ENCODE assay signal across 18 cellular contexts in the genomic region with DNA sequence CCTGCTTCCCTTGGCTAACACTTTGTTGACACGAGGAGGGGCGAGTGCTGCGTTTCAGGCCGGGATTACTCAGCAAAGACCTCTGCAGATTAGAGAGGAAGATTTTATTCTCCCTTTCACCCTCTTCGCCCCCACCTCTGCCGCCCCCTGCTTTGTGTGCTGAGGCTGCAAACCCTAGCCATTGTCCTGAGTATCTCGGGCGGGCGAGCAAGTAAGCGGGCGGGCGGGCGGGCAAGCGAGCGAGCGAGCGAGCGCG. TPM values are rescaled to one million over a fixed set of nuclear protein-coding genes. Genes with fewer than 3 reads are reported as not detected.
A peak's percentile ranks its signal among the peaks of the same experiment; 100 is the strongest.
DNase-seq lines count a peak whose midpoint lies in the region; ATAC-seq and TF ChIP-seq lines count a peak whose summit lies in the region.
"Had no signal": no experiment of that assay in that cellular context is flagged by ENCODE, and none has a peak within 500 bp of the region (broad histone marks: within the 10 kb centered on the region; RNA-seq: fewer than 3 reads in every experiment).

No MANE protein-coding gene starts in this region.

- H3K79me2 ChIP-seq in mesendoderm (ENCODE audit: control insufficient read depth, insufficient read depth, low read length), result no peaks in the 10 kb centered on the region

- no peak overlapping the region for H3K23ac ChIP-seq in mesendoderm (ENCODE audit: low read length)

- H3K4ac ChIP-seq in mesendoderm (ENCODE audit: low read depth, low read length), result no peak overlapping the region

- DNase-seq in breast epithelium (ENCODE audit: low spot score in 2 of 2) (no peak), MCF 10A (ENCODE audit: unreplicated experiment) (no peak), coronary artery (ENCODE audit: low spot score) (no peak), mesendoderm (peak; percentile 78), suprapubic skin (ENCODE audit: low spot score in 2 of 2) (no peak), A673 (ENCODE audit: low spot score) (no peak)
- no peak for DNase-seq in natural killer cell treated with Interleukin-12 subunit alpha and Interleukin-12 subunit beta and Interleukin-15 and Interleukin-18, amount 100 ng/mL, for 72 hours (ENCODE audit: low spot score)
- DNase-seq: activated B cell treated with CpG ODN at 0.5 μM for 24 hours; activated effector memory CD4-positive, alpha-beta T cell treated with anti-CD3 and anti-CD28 coated beads, Interleukin-2, amount 50 U/mL, for 16 hours; anterior cingulate cortex; GF-D8; Kasumi-1; midbrain; NCI-H526 had no signal

- ATAC-seq in GM21786 (IDR thresholded peaks at IDR 0.05; ENCODE audit: unreplicated experiment), result no peak
- ATAC-seq in natural killer cell treated with Interleukin-12 subunit alpha and Interleukin-12 subunit beta and Interleukin-15 and Interleukin-18, amount 100 ng/mL, for 72 hours, result no peak
- ATAC-seq: A549 had no signal

- CTCF ChIA-PET in MCF 10A (lab: Yijun Ruan, JAX), result no interaction called here
- CTCF ChIA-PET in A673 (lab: Charles Lee), result no interaction called here

- BruUV-seq in MCF 10A (replicated peaks; lab: Mats Ljungman, UMichigan) (no TSS peak), A673 (replicated peaks; lab: Mats Ljungman, UMichigan) (no TSS peak)

- POLR2A ChIA-PET in MCF 10A (lab: Yijun Ruan, JAX) (interaction anchor here (1.7 kb wide), 1 partner anchor 16 kb away, joined by 7 read pairs; no protein-coding TSS in a partner anchor), A673 (lab: Charles Lee; ENCODE audit: low non-redundant PET) (no interaction called here)

- TF ChIP-seq POLR2A in breast epithelium (IDR thresholded peaks at IDR 0.05) (no peak), suprapubic skin (IDR thresholded peaks at IDR 0.05) (no peak)

- no CpG with 5 or more reads among the region's 19 CpGs for whole genome bisulfite sequencing in mesendoderm (ENCODE audit: extremely low coverage, insufficient coverage, low lambda C conversion rate)
- WGBS in suprapubic skin, result 21% methylated on average over 6 of the region's 19 CpGs

- no peaks in the 10 kb centered on the region for H3K9me3 ChIP-seq in breast epithelium
- no peaks in the 10 kb centered on the region for H3K9me3 ChIP-seq in suprapubic skin
- no peaks in the 10 kb centered on the region for H3K9me3 ChIP-seq in A673 (ENCODE audit: low read depth, low read length, poor library complexity, severe bottlenecking)
- H3K9me3 ChIP-seq: A549 had no signal

- H3K4me1 ChIP-seq in breast epithelium (peaks cover 0 to 13% of the 10 kb centered on the region in 2 donors), mesendoderm (ENCODE audit: control insufficient read depth, low read depth, low read length) (peaks cover 15% of the 10 kb centered on the region), suprapubic skin (peaks cover 28% of the 10 kb centered on the region), A673 (ENCODE audit: insufficient read depth, low read length, poor library complexity, severe bottlenecking) (peaks cover 4% of the 10 kb centered on the region)
- H3K4me1 ChIP-seq: A549 had no signal

- no peak overlapping the region for H3K18ac ChIP-seq in mesendoderm (ENCODE audit: low read length)

- no peak overlapping the region for H3K27ac ChIP-seq in breast epithelium
- no peak overlapping the region for H3K27ac ChIP-seq in coronary artery
- H3K27ac ChIP-seq in mesendoderm (ENCODE audit: low read depth, low read length), result no peak overlapping the region
- H3K27ac ChIP-seq in suprapubic skin, result no peak overlapping the region
- no peak overlapping the region for H3K27ac ChIP-seq in A673 (ENCODE audit: low read depth, low read length, poor library complexity, severe bottlenecking)
- H3K27ac ChIP-seq: A549, HL-60 had no signal

- no peak overlapping the region for H2BK120ac ChIP-seq in mesendoderm (ENCODE audit: low read depth, low read length)

- H3K4me3 ChIP-seq in breast epithelium (peak overlapping the region in 2 of 3 donors; percentile 34 to 54), coronary artery (peak overlapping the region; percentile 63), mesendoderm (ENCODE audit: low read length) (no peak overlapping the region), suprapubic skin (peak overlapping the region; percentile 30), A673 (ENCODE audit: low read depth, low read length, poor library complexity, severe bottlenecking) (no peak overlapping the region)
- H3K4me3 ChIP-seq: A549 had no signal

- H3K36me3 ChIP-seq in breast epithelium, result no peaks in the 10 kb centered on the region
- H3K36me3 ChIP-seq in mesendoderm (ENCODE audit: control insufficient read depth, insufficient read depth, low read length), result no peaks in the 10 kb centered on the region
- no peaks in the 10 kb centered on the region for H3K36me3 ChIP-seq in suprapubic skin
- peaks cover 10% of the 10 kb centered on the region for H3K36me3 ChIP-seq in A673 (ENCODE audit: insufficient read depth, low read length, poor library complexity, severe bottlenecking)

- H2AK5ac ChIP-seq in mesendoderm (ENCODE audit: low read length), result no peak overlapping the region

- TF ChIP-seq EP300 in suprapubic skin (IDR thresholded peaks at IDR 0.05), result no peak

- no peaks in the 10 kb centered on the region for H3K27me3 Mint-ChIP-seq in MCF 10A (ENCODE audit: insufficient read depth, unreplicated experiment)
- H3K27me3 Mint-ChIP-seq in natural killer cell treated with Interleukin-12 subunit alpha and Interleukin-12 subunit beta and Interleukin-15 and Interleukin-18, amount 100 ng/mL, for 72 hours, result peaks cover 37 to 60% of the 10 kb centered on the region in 2 donors

- H4K5ac ChIP-seq in mesendoderm (ENCODE audit: low read length), result no peak overlapping the region

- H3K4me2 ChIP-seq in mesendoderm (ENCODE audit: low read length), result peak overlapping the region; percentile 16
- H3K4me2 ChIP-seq: A549 had no signal

- H3K9ac ChIP-seq in mesendoderm (ENCODE audit: low read length), result no peak overlapping the region

- intact Hi-C loops in breast epithelium (cut with DNase I; ENCODE audit: low total_unique reads), result no loop called here
- intact Hi-C loops in MCF 10A (cut with micrococcal nuclease), result loop anchor here (5.0 to 10.0 kb wide), 2 partner anchors 296 to 1408 kb away; no protein-coding TSS in a partner anchor
- intact Hi-C loops in A673 (cut with micrococcal nuclease; ENCODE audit: unreplicated experiment), result loop anchor here (10.0 kb wide), 1 partner anchor 1266 kb away; no protein-coding TSS in a partner anchor

- no peaks in the 10 kb centered on the region for H3K9me3 Mint-ChIP-seq in MCF 10A (ENCODE audit: unreplicated experiment)
- peaks cover 12% of the 10 kb centered on the region for H3K9me3 Mint-ChIP-seq in natural killer cell treated with Interleukin-12 subunit alpha and Interleukin-12 subunit beta and Interleukin-15 and Interleukin-18, amount 100 ng/mL, for 72 hours
- H3K9me3 Mint-ChIP-seq: activated B cell treated with CpG ODN at 0.5 μM for 24 hours had no signal

- H3K4me1 Mint-ChIP-seq in MCF 10A (ENCODE audit: insufficient read depth, unreplicated experiment), result peaks cover 48% of the 10 kb centered on the region
- H3K4me1 Mint-ChIP-seq in natural killer cell treated with Interleukin-12 subunit alpha and Interleukin-12 subunit beta and Interleukin-15 and Interleukin-18, amount 100 ng/mL, for 72 hours (ENCODE audit: low read depth in 2 of 2), result no peaks in the 10 kb centered on the region
- H3K4me1 Mint-ChIP-seq: activated B cell treated with CpG ODN at 0.5 μM for 24 hours had no signal

- H4K8ac ChIP-seq in mesendoderm (ENCODE audit: low read depth, low read length), result no peak overlapping the region

- H3K79me1 ChIP-seq in mesendoderm (ENCODE audit: low read length), result no peaks in the 10 kb centered on the region

- H2BK15ac ChIP-seq in mesendoderm (replicated peaks; ENCODE audit: low read depth), result no peak overlapping the region

- H3K56ac ChIP-seq in mesendoderm (ENCODE audit: low read length), result no peak overlapping the region

- no peak overlapping the region for H2BK5ac ChIP-seq in mesendoderm (ENCODE audit: low read length)

- H3K4me3 Mint-ChIP-seq in MCF 10A (ENCODE audit: unreplicated experiment), result no peak overlapping the region
- no peak overlapping the region for H3K4me3 Mint-ChIP-seq in natural killer cell treated with Interleukin-12 subunit alpha and Interleukin-12 subunit beta and Interleukin-15 and Interleukin-18, amount 100 ng/mL, for 72 hours
- H3K4me3 Mint-ChIP-seq: activated B cell treated with CpG ODN at 0.5 μM for 24 hours had no signal

- no peaks in the 10 kb centered on the region for H3K36me3 Mint-ChIP-seq in MCF 10A (ENCODE audit: insufficient read depth, unreplicated experiment)
- no peaks in the 10 kb centered on the region for H3K36me3 Mint-ChIP-seq in natural killer cell treated with Interleukin-12 subunit alpha and Interleukin-12 subunit beta and Interleukin-15 and Interleukin-18, amount 100 ng/mL, for 72 hours

- no peak for TF ChIP-seq CTCF in breast epithelium (IDR thresholded peaks at IDR 0.05)
- TF ChIP-seq CTCF in MCF 10A (IDR thresholded peaks at IDR 0.05; ENCODE audit: unreplicated experiment), result no peak
- no peak for TF ChIP-seq CTCF in coronary artery (IDR thresholded peaks at IDR 0.05)
- TF ChIP-seq CTCF in suprapubic skin (IDR thresholded peaks at IDR 0.05), result no peak
- TF ChIP-seq CTCF in A673 (conservative IDR thresholded peaks at IDR 0.05; ENCODE audit: low read depth, low read length), result no peak

- H3K27ac Mint-ChIP-seq in MCF 10A (ENCODE audit: low read depth, unreplicated experiment), result no peak overlapping the region
- H3K27ac Mint-ChIP-seq in natural killer cell treated with Interleukin-12 subunit alpha and Interleukin-12 subunit beta and Interleukin-15 and Interleukin-18, amount 100 ng/mL, for 72 hours, result no peak overlapping the region
- H3K27ac Mint-ChIP-seq: activated B cell treated with CpG ODN at 0.5 μM for 24 hours had no signal

- H3K27me3 ChIP-seq in breast epithelium (peaks cover 4 to 94% of the 10 kb centered on the region in 2 donors), mesendoderm (ENCODE audit: insufficient read depth, low read length, poor library complexity) (no peaks in the 10 kb centered on the region), suprapubic skin (peaks cover 94% of the 10 kb centered on the region), A673 (replicated peaks; ENCODE audit: insufficient read depth, low read depth, low read length, poor library complexity) (no peaks in the 10 kb centered on the region)

RNA-seq across cellular contexts. Expression of gene ISL1, which starts 6.0 kb away (rescaled TPM):
- total RNA-seq in breast epithelium (1 to 10 TPM in 1 of 3 donors, not detected in 2; 1.6 TPM), MCF 10A (2022) (1.2 TPM in 2 replicates), suprapubic skin (1 to 10 TPM in 3 of 4 donors, not detected in 1; 1.1 to 3.3 (median 1.6) TPM), A673 (2021) (11.1 and 11.8 TPM in 2 replicates)
- polyA plus RNA-seq in mesendoderm (2013, experiment 1 of 2), result 0.79 TPM
- 0.78 TPM for polyA plus RNA-seq in mesendoderm (2013, experiment 2 of 2)
- not detected for total RNA-seq in natural killer cell treated with Interleukin-12 subunit alpha and Interleukin-12 subunit beta and Interleukin-15 and Interleukin-18, amount 100 ng/mL, for 72 hours
- total RNA-seq: activated B cell treated with CpG ODN at 0.5 μM for 24 hours, pulmonary artery endothelial cell had no signal
- polyA plus RNA-seq: A549 had no signal

Comparison
In these comparisons a context has a peak if more than half of its experiments do, and no peak if none do; other contexts are left out.
1. H3K4me3 ChIP-seq: peak in breast epithelium (2 of 3), coronary artery (single experiment) and suprapubic skin (single experiment); none in mesendoderm (single experiment) and A673 (single experiment).